35 cellular contexts compared by ENCODE assay signal in genomic region chr15:87720235-87720634, GRCh38.
DNase-seq lines count a peak whose midpoint lies in the region; ATAC-seq, FAIRE-seq and TF ChIP-seq lines count a peak whose summit lies in the region.
"Had no signal": no experiment of that assay in that cellular context is flagged by ENCODE, and none has a peak within 500 bp of the region (broad histone marks: within the 10 kb centered on the region; RNA-seq: fewer than 3 reads in every experiment).

No MANE protein-coding gene starts in this region.

- ATAC-seq in sciatic nerve (peak; percentile 70), HG03159 (IDR thresholded peaks at IDR 0.05; ENCODE audit: unreplicated experiment) (no peak)
- ATAC-seq: A549; CD8-positive, alpha-beta T cell had no signal

- WGBS in GM23248 (ENCODE audit: low coverage in 1 of 2, low lambda C conversion rate in 2 of 2, missing lambda C conversion rate in 2 of 2), 2 experiments = 40 to 50% methylated on average over 3 of the region's 3 CpGs

- H3K9me3 ChIP-seq in GM23248 (ENCODE audit: low read depth) (no peaks in the 10 kb centered on the region), astrocyte (ENCODE audit: insufficient read depth, low read depth, low read length) (no peaks in the 10 kb centered on the region)
- H3K9me3 ChIP-seq: A549; BE2C; BLaER1; BLaER1 treated with 17β-estradiol and CSF1 and Interleukin-3, amounts not matched to agents 10 nM and 100 nM; Caco-2 had no signal

- H3K4me3 Mint-ChIP-seq in astrocyte (ENCODE audit: unreplicated experiment) = no peak overlapping the region
- H3K4me3 Mint-ChIP-seq: B cell; CD14-positive monocyte; CD4-positive, alpha-beta memory T cell; CD4-positive, alpha-beta T cell; CD4-positive, CD25-positive, alpha-beta regulatory T cell; CD8-positive, alpha-beta memory T cell; CD8-positive, alpha-beta T cell had no signal

- H3K4me3 ChIP-seq in GM23248 = no peak overlapping the region
- no peak overlapping the region for H3K4me3 ChIP-seq in astrocyte (ENCODE audit: insufficient read depth, low read depth, low read length)
- H3K4me3 ChIP-seq: A549; BLaER1; BLaER1 treated with 17β-estradiol and CSF1 and Interleukin-3, amounts not matched to agents 10 nM and 100 nM had no signal

- H3K4me2 ChIP-seq in GM23248 (ENCODE audit: unreplicated experiment) = no peak overlapping the region
- no peak overlapping the region for H3K4me2 ChIP-seq in astrocyte (ENCODE audit: low read length)
- H3K4me2 ChIP-seq: A549; BLaER1; BLaER1 treated with 17β-estradiol and CSF1 and Interleukin-3, amounts not matched to agents 10 nM and 100 nM had no signal

- H3K27ac ChIP-seq in GM23248 (no peak overlapping the region), astrocyte (ENCODE audit: low read depth, low read length) (no peak overlapping the region)
- H3K27ac ChIP-seq: 22Rv1; A549; BLaER1; BLaER1 treated with 17β-estradiol and CSF1 and Interleukin-3, amounts not matched to agents 10 nM and 100 nM; C4-2B had no signal

- FAIRE-seq in astrocyte (lab: Jason Lieb, UNC) (no peak), GM12891 (lab: Jason Lieb, UNC) (no peak)
- FAIRE-seq: A204.1, A549, D721Med had no signal

- H3K27me3 Mint-ChIP-seq in astrocyte (ENCODE audit: low read depth, unreplicated experiment) = peaks cover 18% of the 10 kb centered on the region
- H3K27me3 Mint-ChIP-seq: B cell; CD4-positive, alpha-beta T cell; CD4-positive, CD25-positive, alpha-beta regulatory T cell had no signal

- H3K4me1 Mint-ChIP-seq in astrocyte (ENCODE audit: low read depth, unreplicated experiment) = peaks cover 3% of the 10 kb centered on the region
- H3K4me1 Mint-ChIP-seq: B cell; CD4-positive, alpha-beta memory T cell; CD8-positive, alpha-beta memory T cell had no signal

- in situ Hi-C loops in GM23248 (cut with MboI) = no loop called here

- H3K9ac ChIP-seq in GM23248 (no peak overlapping the region), astrocyte (ENCODE audit: low read length) (no peak overlapping the region)
- H3K9ac ChIP-seq: BLaER1; BLaER1 treated with 17β-estradiol and CSF1 and Interleukin-3, amounts not matched to agents 10 nM and 100 nM had no signal

- H3K79me2 ChIP-seq in GM23248 (ENCODE audit: insufficient read depth) (no peaks in the 10 kb centered on the region), astrocyte (ENCODE audit: insufficient read depth, low read length) (no peaks in the 10 kb centered on the region)

- intact Hi-C loops in sciatic nerve (cut with DNase I) = no loop called here

- no peaks in the 10 kb centered on the region for H3F3A ChIP-seq in GM23248 (ENCODE audit: insufficient read depth)

- H3K36me3 Mint-ChIP-seq in astrocyte (ENCODE audit: low read depth, unreplicated experiment) = no peaks in the 10 kb centered on the region
- H3K36me3 Mint-ChIP-seq: CD14-positive monocyte; CD4-positive, alpha-beta memory T cell; CD4-positive, CD25-positive, alpha-beta regulatory T cell; CD8-positive, alpha-beta memory T cell; CD8-positive, alpha-beta T cell had no signal

- no peaks in the 10 kb centered on the region for H3K9me3 Mint-ChIP-seq in astrocyte (ENCODE audit: unreplicated experiment)
- H3K9me3 Mint-ChIP-seq: CD4-positive, alpha-beta T cell; CD8-positive, alpha-beta T cell had no signal

- no peaks in the 10 kb centered on the region for H3K9me2 ChIP-seq in GM23248 (ENCODE audit: insufficient read depth)

- H2AFZ ChIP-seq in GM23248 = no peak overlapping the region
- H2AFZ ChIP-seq in astrocyte (ENCODE audit: low read depth, low read length) = no peak overlapping the region

- no peak for TF ChIP-seq POLR2A in GM12891 (IDR thresholded peaks at IDR 0.05; ENCODE audit: low read depth, low read length)

- DNase-seq in GM23248 = peak; percentile 53
- peak; percentile 20 for DNase-seq in astrocyte (ENCODE audit: low read depth)
- no peak for DNase-seq in sciatic nerve (ENCODE audit: low spot score)
- no peak for DNase-seq in kidney glomerular epithelial cell (lab: John Stamatoyannopoulos, UW)
- no peak for DNase-seq in GM12891 (ENCODE audit: insufficient read length, low spot score)
- DNase-seq: 8988T; ACHN; AML-193; BE2C; C1 segment of cervical spinal cord; Caco-2; Calu3; CD4-positive, alpha-beta memory T cell; CD4-positive, alpha-beta T cell; CD4-positive, CD25-positive, alpha-beta regulatory T cell; CD8-positive, alpha-beta memory T cell; CD8-positive, alpha-beta T cell; COR-L47; DMS 273 treated with DMSO at 0.1 percent for 48 hours; DMS153; DMS53; DMS79; DMS79 treated with DMSO at 0.1 percent for 48 hours; DND-41; EL had no signal

- H4K20me1 ChIP-seq in GM23248 (ENCODE audit: insufficient read depth) (no peaks in the 10 kb centered on the region), astrocyte (ENCODE audit: insufficient read depth, low read length) (no peaks in the 10 kb centered on the region)
- H4K20me1 ChIP-seq: BLaER1; BLaER1 treated with 17β-estradiol and CSF1 and Interleukin-3, amounts not matched to agents 10 nM and 100 nM had no signal

- H3K27ac Mint-ChIP-seq in astrocyte (ENCODE audit: unreplicated experiment) = no peak overlapping the region
- H3K27ac Mint-ChIP-seq: B cell; CD14-positive monocyte; CD4-positive, alpha-beta memory T cell; CD4-positive, alpha-beta T cell; CD4-positive, CD25-positive, alpha-beta regulatory T cell; CD8-positive, alpha-beta memory T cell; CD8-positive, alpha-beta T cell had no signal

- TF ChIP-seq CTCF in astrocyte (IDR thresholded peaks at IDR 0.05; ENCODE audit: insufficient read depth, low read depth, low read length) = no peak

- H3K27me3 ChIP-seq in GM23248 (replicated peaks; ENCODE audit: insufficient read depth) = no peaks in the 10 kb centered on the region
- no peaks in the 10 kb centered on the region for H3K27me3 ChIP-seq in astrocyte (ENCODE audit: insufficient read depth, low read length)
- H3K27me3 ChIP-seq: BE2C; BLaER1; BLaER1 treated with 17β-estradiol and CSF1 and Interleukin-3, amounts not matched to agents 10 nM and 100 nM had no signal

- peaks cover 6% of the 10 kb centered on the region; the same call in 1 of the 2 replicates for H3K4me1 ChIP-seq in GM23248 (ENCODE audit: insufficient read depth)
- peaks cover 3% of the 10 kb centered on the region for H3K4me1 ChIP-seq in astrocyte (ENCODE audit: insufficient read depth, low read length)
- H3K4me1 ChIP-seq: A549, BLaER1, Caco-2 had no signal

- H3K36me3 ChIP-seq in GM23248 (ENCODE audit: low read depth) (no peaks in the 10 kb centered on the region), astrocyte (ENCODE audit: insufficient read depth, low read length) (no peaks in the 10 kb centered on the region)
- H3K36me3 ChIP-seq: BE2C; BLaER1; BLaER1 treated with 17β-estradiol and CSF1 and Interleukin-3, amounts not matched to agents 10 nM and 100 nM had no signal

TF ChIP-seq in GM12891, 5 proteins besides CTCF, POLR2A, EP300 and RAD21:
- TF ChIP-seq POLR2AphosphoS5 (IDR thresholded peaks at IDR 0.05; ENCODE audit: low read depth, low read length) (no peak), SPI1 (IDR thresholded peaks at IDR 0.05; ENCODE audit: low read depth, low read length) (no peak), POU2F2 (IDR thresholded peaks at IDR 0.05; ENCODE audit: low read depth, low read length) (no peak), PAX5 (IDR thresholded peaks at IDR 0.05; ENCODE audit: insufficient read depth, low read length, severe bottlenecking) (no peak), TAF1 (IDR thresholded peaks at IDR 0.05; ENCODE audit: low read depth, low read length) (no peak)

Comparison
In these comparisons a context has a peak if more than half of its experiments do, and no peak if none do; other contexts are left out.
1. DNase-seq: peak in GM23248 (single experiment) and astrocyte (single experiment); none in sciatic nerve (single experiment), kidney glomerular epithelial cell (single experiment) and GM12891 (single experiment).